12 cellular contexts compared by ENCODE assay signal in genomic region chr16:83532634-83533033, GRCh38.
A peak's percentile ranks its signal among the peaks of the same experiment; 100 is the strongest.
DNase-seq lines count a peak whose midpoint lies in the region.
"Had no signal": no experiment of that assay in that cellular context is flagged by ENCODE, and none has a peak within 500 bp of the region (broad histone marks: within the 10 kb centered on the region; RNA-seq: fewer than 3 reads in every experiment).

No MANE protein-coding gene starts in this region.

- H3K4me3 ChIP-seq in skeletal muscle satellite cell (ENCODE audit: low read length), result no peak overlapping the region
- H3K4me3 ChIP-seq: GM12878 had no signal

- peaks cover 37% of the 10 kb centered on the region for H3K4me1 ChIP-seq in skeletal muscle satellite cell (ENCODE audit: control insufficient read depth, insufficient read depth, low read length)

- DNase-seq in NCI-H1694 (lab: John Stamatoyannopoulos, UW), result peak; percentile 10
- DNase-seq in NCI-H1694 treated with DMSO at 0.1 percent for 48 hours (lab: John Stamatoyannopoulos, UW), result no peak
- DNase-seq in SHP77 treated with DMSO at 0.1 percent for 48 hours (lab: John Stamatoyannopoulos, UW), result peak; percentile 16
- DNase-seq in myocyte (ENCODE audit: low read depth), result peak; percentile 56
- no peak for DNase-seq in head of caudate nucleus
- DNase-seq in AG08396 (ENCODE audit: low spot score), result no peak
- no peak for DNase-seq in effector CD8-positive, alpha-beta T cell (lab: John Stamatoyannopoulos, UW)
- DNase-seq: 8988T; CD4-positive, alpha-beta T cell; NCI-H1930 had no signal

- H3K36me3 ChIP-seq in skeletal muscle satellite cell (ENCODE audit: insufficient read depth, low read length), result no peaks in the 10 kb centered on the region

- H3K9me3 ChIP-seq in skeletal muscle satellite cell (replicated peaks; ENCODE audit: low read length), result no peaks in the 10 kb centered on the region

- peak overlapping the region; percentile 71 for H3K4me2 ChIP-seq in skeletal muscle satellite cell (ENCODE audit: low read length)

- intact Hi-C loops in head of caudate nucleus (cut with DNase I), result no loop called here

- H3K27me3 ChIP-seq in skeletal muscle satellite cell (ENCODE audit: control insufficient read depth, insufficient read depth, low read length), result no peaks in the 10 kb centered on the region

- H3K9ac ChIP-seq in skeletal muscle satellite cell (ENCODE audit: low read depth, low read length), result peak overlapping the region; percentile 48

Comparison
In these comparisons a context has a peak if more than half of its experiments do, and no peak if none do; other contexts are left out.
1. DNase-seq: peak in NCI-H1694 (single experiment), SHP77 treated with DMSO at 0.1 percent for 48 hours (single experiment) and myocyte (single experiment); none in NCI-H1694 treated with DMSO at 0.1 percent for 48 hours (single experiment), head of caudate nucleus (0 of 42), AG08396 (single experiment) and effector CD8-positive, alpha-beta T cell (single experiment).